ENCODE assay signal across 1 cellular context in genomic region chr6:35687658-35688604, GRCh38.
TF ChIP-seq lines count a peak whose summit lies in the region.

No MANE protein-coding gene starts in this region.

TF ChIP-seq in HepG2, 621 proteins besides CTCF, POLR2A, EP300 and RAD21 (continued from another document):
- 0 out of 2 replicates have a peak, but pooled peaks have one; percentile 20 for TF ChIP-seq ZBTB46 (CRISPR knock-in tag; IDR thresholded peaks at IDR 0.05; ENCODE audit: borderline replicate concordance)
- peak; percentile 79 for TF ChIP-seq ZMYM2 (CRISPR knock-in tag; IDR thresholded peaks at IDR 0.05)
- 0 out of 2 replicates have a peak, but pooled peaks have one; percentile 28 for TF ChIP-seq ZNF362 (CRISPR knock-in tag; IDR thresholded peaks at IDR 0.05; ENCODE audit: borderline replicate concordance)
- peak; percentile 86 for TF ChIP-seq UBTF (CRISPR knock-in tag; IDR thresholded peaks at IDR 0.05)
- TF ChIP-seq ZNF484 (CRISPR knock-in tag; IDR thresholded peaks at IDR 0.05; ENCODE audit: borderline replicate concordance, low read depth): 0 out of 2 replicates have a peak, but pooled peaks have one; percentile 55
- TF ChIP-seq EHMT2 (IDR thresholded peaks at IDR 0.05; ENCODE audit: borderline replicate concordance, low read depth, low read length): no peak
- TF ChIP-seq HNF1A (IDR thresholded peaks at IDR 0.05; ENCODE audit: low read depth): no peak
- TF ChIP-seq HNF1A (CRISPR knock-in tag; IDR thresholded peaks at IDR 0.05; ENCODE audit: borderline replicate concordance): peak; percentile 16; the same call in 1 of the 2 replicates
- TF ChIP-seq SALL2 (CRISPR knock-in tag; IDR thresholded peaks at IDR 0.05): peak; percentile 67
